In the genomic region with DNA sequence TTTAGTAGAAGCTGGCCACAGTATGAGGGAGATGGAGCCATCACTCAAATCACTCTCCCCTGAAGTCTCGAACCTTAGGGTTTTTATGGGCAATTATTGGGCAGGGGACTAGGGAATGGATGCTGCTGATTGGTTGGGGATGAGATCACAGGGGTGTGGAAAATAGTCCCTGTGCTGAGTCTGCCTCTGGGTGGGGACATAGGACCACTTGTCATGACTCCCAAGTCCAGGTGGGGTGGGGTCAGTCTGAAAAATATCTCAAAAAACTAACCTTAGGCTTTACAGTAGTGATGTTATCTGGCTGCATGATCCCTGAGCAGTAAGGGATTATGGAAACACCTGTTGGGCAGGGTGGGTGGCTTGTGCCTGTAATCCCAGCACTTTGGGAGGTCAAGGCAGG, we compare ENCODE assay signal across 25 cellular contexts.
"Had no signal": no experiment of that assay in that cellular context is flagged by ENCODE, and none has a peak within 500 bp of the region (broad histone marks: within the 10 kb centered on the region; RNA-seq: fewer than 3 reads in every experiment).

No MANE protein-coding gene starts in this region.

- ATAC-seq: heart right ventricle; right cardiac atrium; stimulated activated naive B cell treated with anti-CD40 and anti-IgM and Interleukin-4, amounts not matched to agents 10 μg/mL and 1 μg/mL and 100 μg/mL, for 72 hours had no signal

- H3K4me2 ChIP-seq: hepatocyte, smooth muscle cell had no signal

- H3K27me3 ChIP-seq: heart right ventricle, hepatocyte, ovary, suprapubic skin, vagina had no signal

- H2AFZ ChIP-seq: hepatocyte had no signal

- H3K4me1 Mint-ChIP-seq: stimulated activated naive B cell treated with anti-CD40 and anti-IgM and Interleukin-4, amounts not matched to agents 10 μg/mL and 1 μg/mL and 100 μg/mL, for 72 hours had no signal

- H3K79me2 ChIP-seq: hepatocyte had no signal

- H3K36me3 Mint-ChIP-seq: mesothelial cell of epicardium; naive B cell; natural killer cell treated with Interleukin-12 subunit alpha and Interleukin-12 subunit beta and Interleukin-15 and Interleukin-18, amount 100 ng/mL, for 72 hours; stimulated activated naive B cell treated with anti-CD40 and anti-IgM and Interleukin-4, amounts not matched to agents 10 μg/mL and 1 μg/mL and 100 μg/mL, for 72 hours had no signal

- DNase-seq: heart right ventricle; islet precursor cell; left ventricle myocardium inferior; mesendoderm; naive B cell; ovary; retina; right cardiac atrium; stimulated activated CD4-positive, alpha-beta T cell treated with anti-CD3 and anti-CD28 coated beads, Interleukin-12 subunit alpha, Interleukin-12 subunit beta, amount 100 ng/mL, for 4 hours; stimulated activated CD4-positive, alpha-beta T cell treated with anti-CD3 and anti-CD28 coated beads, Interleukin-15, amount 100 ng/mL, for 24 hours; stimulated activated CD4-positive, alpha-beta T cell treated with anti-CD3 and anti-CD28 coated beads, Interleukin-2, amount 100 ng/mL, for 24 hours; stimulated activated CD4-positive, alpha-beta T cell treated with anti-CD3 and anti-CD28 coated beads, Interleukin-4, amount 100 ng/mL, for 1 hour; stimulated activated naive B cell treated with anti-CD40 and anti-IgM and Interleukin-4, amounts not matched to agents 10 μg/mL and 1 μg/mL and 100 μg/mL, for 72 hours; tibial artery; trophoblast cell had no signal

- H3K27ac Mint-ChIP-seq: mesothelial cell of epicardium; natural killer cell treated with Interleukin-12 subunit alpha and Interleukin-12 subunit beta and Interleukin-15 and Interleukin-18, amount 100 ng/mL, for 72 hours; stimulated activated naive B cell treated with anti-CD40 and anti-IgM and Interleukin-4, amounts not matched to agents 10 μg/mL and 1 μg/mL and 100 μg/mL, for 72 hours; stimulated activated naive CD8-positive, alpha-beta T cell treated with anti-CD3 and anti-CD28 coated beads, Interleukin-15, Interleukin-2, amounts not matched to agents 100 ng/mL and 50 ng/mL, for 24 hours had no signal

- H3K4me3 Mint-ChIP-seq: mesothelial cell of epicardium; natural killer cell treated with Interleukin-12 subunit alpha and Interleukin-12 subunit beta and Interleukin-15 and Interleukin-18, amount 100 ng/mL, for 72 hours; stimulated activated naive B cell treated with anti-CD40 and anti-IgM and Interleukin-4, amounts not matched to agents 10 μg/mL and 1 μg/mL and 100 μg/mL, for 72 hours; stimulated activated naive CD8-positive, alpha-beta T cell treated with anti-CD3 and anti-CD28 coated beads, Interleukin-15, Interleukin-2, amounts not matched to agents 100 ng/mL and 50 ng/mL, for 24 hours had no signal

- H3K27me3 Mint-ChIP-seq: natural killer cell treated with Interleukin-12 subunit alpha and Interleukin-12 subunit beta and Interleukin-15 and Interleukin-18, amount 100 ng/mL, for 72 hours; stimulated activated naive CD8-positive, alpha-beta T cell treated with anti-CD3 and anti-CD28 coated beads, Interleukin-15, Interleukin-2, amounts not matched to agents 100 ng/mL and 50 ng/mL, for 24 hours had no signal

- H3K9me3 Mint-ChIP-seq: natural killer cell treated with Interleukin-12 subunit alpha and Interleukin-12 subunit beta and Interleukin-15 and Interleukin-18, amount 100 ng/mL, for 72 hours; stimulated activated naive B cell treated with anti-CD40 and anti-IgM and Interleukin-4, amounts not matched to agents 10 μg/mL and 1 μg/mL and 100 μg/mL, for 72 hours; stimulated activated naive CD8-positive, alpha-beta T cell treated with anti-CD3 and anti-CD28 coated beads, Interleukin-15, Interleukin-2, amounts not matched to agents 100 ng/mL and 50 ng/mL, for 24 hours had no signal

- H3K27ac ChIP-seq: heart right ventricle, hepatocyte, left ventricle myocardium inferior, ovary, prostate gland, suprapubic skin, thoracic aorta, tibial artery, vagina had no signal

- H3K36me3 ChIP-seq: heart right ventricle, left ventricle myocardium inferior, ovary, prostate gland, suprapubic skin, thoracic aorta, tibial artery, vagina had no signal

- H3K9me3 ChIP-seq: ovary, prostate gland, suprapubic skin, thoracic aorta, tibial artery, vagina had no signal

- H3K4me1 ChIP-seq: heart right ventricle, left ventricle myocardium inferior, prostate gland, suprapubic skin had no signal

- H3K4me3 ChIP-seq: heart right ventricle, hepatocyte, left ventricle myocardium inferior, lung, ovary, prostate gland, smooth muscle cell, suprapubic skin, thoracic aorta, tibial artery, vagina had no signal
